ENCODE assay signal across 20 cellular contexts in the genomic region with DNA sequence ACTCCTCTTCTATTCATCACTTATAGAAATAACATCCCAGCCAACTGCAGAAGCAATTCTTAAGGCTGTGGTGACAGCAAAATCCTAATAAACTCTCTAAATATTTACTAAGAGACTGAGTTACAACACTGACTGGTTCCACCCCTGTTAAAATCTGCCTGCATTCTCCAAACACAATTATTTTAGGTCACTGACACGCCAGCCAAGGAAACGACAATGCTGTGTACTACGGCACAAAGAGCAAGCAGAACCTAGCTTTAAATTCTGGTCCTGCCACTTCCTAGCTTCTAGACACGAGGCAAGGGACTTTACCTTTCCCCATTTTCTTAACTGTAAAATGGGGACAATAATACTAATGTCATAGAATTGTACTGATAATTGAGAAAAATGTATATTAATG. TPM values are rescaled to one million over a fixed set of nuclear protein-coding genes. Genes with fewer than 3 reads are reported as not detected.
DNase-seq lines count a peak whose midpoint lies in the region; ATAC-seq and TF ChIP-seq lines count a peak whose summit lies in the region.
"Had no signal": no experiment of that assay in that cellular context is flagged by ENCODE, and none has a peak within 500 bp of the region (broad histone marks: within the 10 kb centered on the region; RNA-seq: fewer than 3 reads in every experiment).

No MANE protein-coding gene starts in this region.

- DNase-seq in naive B cell (no peak), superior temporal gyrus (ENCODE audit: extremely low spot score) (peak; percentile 27), Peyer's patch (no peak)
- no peak for DNase-seq in activated CD8-positive, alpha-beta memory T cell treated with anti-CD3 and anti-CD28 coated beads for 24 hours
- no peak for DNase-seq in activated CD4-positive, CD25-positive, alpha-beta regulatory T cell treated with anti-CD3 and anti-CD28 coated beads, Interleukin-2, amount 50 U/mL, for 72 hours
- DNase-seq: BE2C; CD4-positive, alpha-beta T cell; MG63; NCI-H1092; NCI-H2081 treated with DMSO at 0.1 percent for 48 hours; NCI-H510A; NCI-H774 had no signal

- H3K27me3 ChIP-seq in Peyer's patch: peaks cover 0 to 5% of the 10 kb centered on the region in 2 donors
- H3K27me3 ChIP-seq: MG63 had no signal

- no peaks in the 10 kb centered on the region for H3K36me3 ChIP-seq in Peyer's patch
- H3K36me3 ChIP-seq: BE2C, MG63 had no signal

- TF ChIP-seq POLR2A in Peyer's patch (IDR thresholded peaks at IDR 0.05): no peak

- H3K4me3 Mint-ChIP-seq in IgD-negative memory B cell (peak overlapping the region in 3 of 4 donors; percentile 38 to 63 (median 48)), brain (peak overlapping the region in 4 of 5 experiments; percentile 10 to 90 (median 56)), naive B cell (peak overlapping the region in 3 of 8 donors; percentile 6 to 44 (median 8))
- H3K4me3 Mint-ChIP-seq: CD4-positive, alpha-beta T cell had no signal

- TF ChIP-seq CTCF in brain (conservative IDR thresholded peaks at IDR 0.05): no peak
- no peak for TF ChIP-seq CTCF in Peyer's patch (IDR thresholded peaks at IDR 0.05)

- no peak for ATAC-seq in naive B cell (ENCODE audit: low read depth in 2 of 2)
- no peak for ATAC-seq in GM19397 (IDR thresholded peaks at IDR 0.05; ENCODE audit: unreplicated experiment)
- ATAC-seq: HCT116, Panc1, Right ventricle myocardium inferior had no signal

- H3K27ac Mint-ChIP-seq in IgD-negative memory B cell: peak overlapping the region; percentile 15 to 87 (median 55)
- peak overlapping the region in 4 of 5 experiments; percentile 49 to 91 (median 70) for H3K27ac Mint-ChIP-seq in brain
- peak overlapping the region in 4 of 6 donors; percentile 71 to 96 (median 76) for H3K27ac Mint-ChIP-seq in naive B cell
- H3K27ac Mint-ChIP-seq: CD4-positive, alpha-beta T cell had no signal

- H3K27me3 Mint-ChIP-seq in IgD-negative memory B cell: no peaks in the 10 kb centered on the region
- peaks cover 4% of the 10 kb centered on the region for H3K27me3 Mint-ChIP-seq in brain
- H3K27me3 Mint-ChIP-seq in naive B cell: no peaks in the 10 kb centered on the region

- H3K36me3 Mint-ChIP-seq in IgD-negative memory B cell (peaks cover 4% of the 10 kb centered on the region), brain (no peaks in the 10 kb centered on the region), naive B cell (no peaks in the 10 kb centered on the region)

- no peak overlapping the region for H3K27ac ChIP-seq in Peyer's patch
- H3K27ac ChIP-seq: KMS-11, SK-N-MC had no signal

- no peaks in the 10 kb centered on the region for H3K9me3 ChIP-seq in Peyer's patch
- H3K9me3 ChIP-seq: BE2C, MG63 had no signal

- peaks cover 0 to 26% (median 13%) of the 10 kb centered on the region in 4 donors for H3K4me1 ChIP-seq in Peyer's patch
- H3K4me1 ChIP-seq: BE2C had no signal

- no peak overlapping the region for H3K4me3 ChIP-seq in Peyer's patch
- H3K4me3 ChIP-seq: MG63, SK-N-MC had no signal

- H3K9me3 Mint-ChIP-seq in IgD-negative memory B cell (no peaks in the 10 kb centered on the region), brain (no peaks in the 10 kb centered on the region), naive B cell (no peaks in the 10 kb centered on the region)
- H3K9me3 Mint-ChIP-seq: CD4-positive, alpha-beta T cell had no signal

- peaks cover 65 to 81% (median 70%) of the 10 kb centered on the region in 3 donors for H3K4me1 Mint-ChIP-seq in IgD-negative memory B cell
- H3K4me1 Mint-ChIP-seq in brain: peaks cover 89% of the 10 kb centered on the region
- H3K4me1 Mint-ChIP-seq in naive B cell: peaks cover 78 to 92% (median 91%) of the 10 kb centered on the region in 3 donors

RNA-seq across cellular contexts. Expression of a gene that starts 4.1 kb away (rescaled TPM):
- polyA plus RNA-seq in IgD-negative memory B cell (31.0 TPM), brain (ENCODE audit: insufficient read depth, low read depth, low replicate concordance) (5.7 TPM), naive B cell (ENCODE audit: low read depth in 6 of 6) (10 to 100 TPM; 14.7 to 24.5 (median 17.6) TPM)
- total RNA-seq in Peyer's patch: 10 to 100 TPM in 1 of 4 donors, 1 to 10 TPM in 2, under 1 TPM in 1; 0.53 to 11.6 (median 4.6) TPM
